Comparison of ENCODE assay signal across 9 cellular contexts in genomic region chr14:19796520-19797108, GRCh38. TPM values are rescaled to one million over a fixed set of nuclear protein-coding genes. Genes with fewer than 3 reads are reported as not detected.
"Had no signal": no experiment of that assay in that cellular context is flagged by ENCODE, and none has a peak within 500 bp of the region (broad histone marks: within the 10 kb centered on the region; RNA-seq: fewer than 3 reads in every experiment).

No MANE protein-coding gene starts in this region.

RNA-seq across cellular contexts. Expression of gene OR4N2, which starts 7.0 kb away (rescaled TPM):
- total RNA-seq: activated CD4-positive, alpha-beta memory T cell treated with anti-CD3 and anti-CD28 coated beads for 36 hours; activated CD4-positive, alpha-beta T cell treated with anti-CD3 and anti-CD28 coated beads, Interleukin-2, amount 10 ng/mL, durations not matched to agents 7 days and 5 days; activated naive CD4-positive, alpha-beta T cell treated with anti-CD3 and anti-CD28 coated beads for 36 hours; activated T-cell treated with anti-CD3 and anti-CD28 coated beads, Interleukin-2, amount 50 U/mL, for 4 hours; astrocyte; M059J; OCI-LY7; SJSA1; T-cell had no signal

RNA-seq across cellular contexts. Expression of gene OR4M1, which starts 23.3 kb away (rescaled TPM):
- total RNA-seq: activated CD4-positive, alpha-beta memory T cell treated with anti-CD3 and anti-CD28 coated beads for 36 hours; activated CD4-positive, alpha-beta T cell treated with anti-CD3 and anti-CD28 coated beads, Interleukin-2, amount 10 ng/mL, durations not matched to agents 7 days and 5 days; activated naive CD4-positive, alpha-beta T cell treated with anti-CD3 and anti-CD28 coated beads for 36 hours; activated T-cell treated with anti-CD3 and anti-CD28 coated beads, Interleukin-2, amount 50 U/mL, for 4 hours; astrocyte; M059J; OCI-LY7; SJSA1; T-cell had no signal

RNA-seq across cellular contexts. Expression of gene OR4Q3, which starts 53.2 kb away (rescaled TPM):
- total RNA-seq: activated CD4-positive, alpha-beta memory T cell treated with anti-CD3 and anti-CD28 coated beads for 36 hours; activated CD4-positive, alpha-beta T cell treated with anti-CD3 and anti-CD28 coated beads, Interleukin-2, amount 10 ng/mL, durations not matched to agents 7 days and 5 days; activated naive CD4-positive, alpha-beta T cell treated with anti-CD3 and anti-CD28 coated beads for 36 hours; activated T-cell treated with anti-CD3 and anti-CD28 coated beads, Interleukin-2, amount 50 U/mL, for 4 hours; astrocyte; M059J; OCI-LY7; SJSA1; T-cell had no signal
